24 cellular contexts compared by ENCODE assay signal in the genomic region with DNA sequence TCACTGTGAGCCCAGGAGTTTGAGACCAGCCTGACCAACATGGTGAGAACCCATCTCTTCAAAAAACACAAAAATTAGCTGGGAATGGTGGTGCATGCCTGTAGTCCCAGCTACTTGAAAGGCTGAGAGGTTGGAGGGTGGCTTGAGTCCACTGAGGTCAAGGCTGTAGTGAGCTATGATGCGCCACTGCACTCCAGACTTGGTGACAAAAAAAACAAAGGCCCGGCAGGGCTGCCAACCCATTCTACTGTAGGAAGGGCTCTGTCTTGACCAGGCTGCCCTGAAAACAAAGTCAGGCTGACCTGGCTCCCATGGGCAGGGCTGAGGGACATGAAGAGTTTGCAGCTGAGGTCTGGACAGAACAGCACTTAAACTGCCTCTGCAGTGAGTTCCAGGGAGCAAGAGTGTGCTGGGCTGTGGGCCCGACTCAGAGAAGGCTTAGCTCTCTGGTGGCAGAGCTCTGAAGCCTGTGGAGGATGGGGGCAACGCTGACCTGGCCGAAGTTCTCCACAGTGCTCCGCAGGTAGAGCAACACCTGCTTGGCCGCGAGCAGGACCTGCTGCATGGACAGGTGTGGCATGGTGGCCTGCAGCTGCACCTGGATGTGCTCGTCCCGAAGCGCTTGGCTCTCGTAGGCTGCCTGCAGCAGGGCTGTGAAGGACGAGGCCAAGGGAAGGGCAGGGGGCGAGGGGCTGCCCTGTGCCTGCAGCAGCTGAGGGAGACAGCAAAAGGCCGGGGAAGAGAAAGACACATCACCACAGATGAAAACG. TPM values are rescaled to one million over a fixed set of nuclear protein-coding genes. Genes with fewer than 3 reads are reported as not detected.
"Had no signal": no experiment of that assay in that cellular context is flagged by ENCODE, and none has a peak within 500 bp of the region (broad histone marks: within the 10 kb centered on the region; RNA-seq: fewer than 3 reads in every experiment).

No MANE protein-coding gene starts in this region.

- H3K27ac Mint-ChIP-seq: activated naive CD4-positive, alpha-beta T cell treated with anti-CD3 and anti-CD28 coated beads, Interleukin-2, amount 50 U/mL, for 24 hours; natural killer cell had no signal

- H3K27me3 ChIP-seq: foreskin keratinocyte, neutrophil, pancreas, tibial artery, uterus had no signal

- H3K36me3 ChIP-seq: uterus had no signal

- H3K9me3 Mint-ChIP-seq: activated naive CD4-positive, alpha-beta T cell treated with anti-CD3 and anti-CD28 coated beads, Interleukin-2, amount 50 U/mL, for 24 hours; activated T-cell treated with anti-CD3 and anti-CD28 coated beads, Interleukin-2, amount 50 U/mL, for 4 hours; effector memory CD8-positive, alpha-beta T cell; natural killer cell had no signal

- H3K4me2 ChIP-seq: smooth muscle cell had no signal

- ATAC-seq: activated T-cell treated with anti-CD3 and anti-CD28 coated beads, Interleukin-2, amount 50 U/mL, for 4 hours; effector memory CD8-positive, alpha-beta T cell; left colon; lower lobe of right lung; natural killer cell; pancreas; sciatic nerve had no signal

- H3K4me3 ChIP-seq: lower lobe of right lung, pancreas, smooth muscle cell, tibial artery, uterus had no signal

- H3K4me3 Mint-ChIP-seq: activated naive CD4-positive, alpha-beta T cell treated with anti-CD3 and anti-CD28 coated beads, Interleukin-2, amount 50 U/mL, for 24 hours; activated T-cell treated with anti-CD3 and anti-CD28 coated beads, Interleukin-2, amount 50 U/mL, for 4 hours; effector memory CD8-positive, alpha-beta T cell; natural killer cell had no signal

- H3K9me3 ChIP-seq: lower lobe of right lung, neutrophil, pancreas, tibial artery, uterus had no signal

- H3K27me3 Mint-ChIP-seq: activated naive CD4-positive, alpha-beta T cell treated with anti-CD3 and anti-CD28 coated beads, Interleukin-2, amount 50 U/mL, for 24 hours; effector memory CD8-positive, alpha-beta T cell had no signal

- H3K4me1 Mint-ChIP-seq: activated naive CD4-positive, alpha-beta T cell treated with anti-CD3 and anti-CD28 coated beads, Interleukin-2, amount 50 U/mL, for 24 hours had no signal

- H3K4me1 ChIP-seq: lower lobe of right lung, pancreas, tibial artery, uterus had no signal

- DNase-seq: activated CD4-positive, alpha-beta T cell treated with anti-CD3 and anti-CD28 coated beads, Interleukin-2, amount 50 U/mL, for 1 hour; activated gamma-delta T cell; activated T-cell treated with anti-CD3 and anti-CD28 coated beads, Interleukin-2, amount 50 U/mL, for 4 hours; amniotic stem cell; caudate nucleus; effector memory CD8-positive, alpha-beta T cell; hippocampal formation; left colon; lower lobe of right lung; natural killer cell; pancreas; stimulated activated CD4-positive, alpha-beta T cell treated with anti-CD3 and anti-CD28 coated beads, Interleukin-4, amount 100 ng/mL, for 4 hours; stimulated activated naive CD4-positive, alpha-beta T cell; T1000; tibial artery; uterus had no signal

- H3K27ac ChIP-seq: foreskin keratinocyte, lower lobe of right lung, neutrophil, pancreas, tibial artery, uterus had no signal

RNA-seq across cellular contexts. Expression of gene MRAP, which starts 51.7 kb away (rescaled TPM):
- total RNA-seq: activated T-cell treated with anti-CD3 and anti-CD28 coated beads, Interleukin-2, amount 50 U/mL, for 4 hours; dermis microvascular lymphatic vessel endothelial cell; foreskin keratinocyte; left colon; lower lobe of right lung; natural killer cell; smooth muscle cell; T-helper 1 cell treated with Interleukin-12 subunit alpha and Interleukin-12 subunit beta and Interleukin-4 antibody, amounts not matched to agents 30 ng/mL and 1 ng/mL, for 36 hours; uterus had no signal
- polyA plus RNA-seq: fibroblast of lung, foreskin keratinocyte, smooth muscle cell had no signal
